9 cellular contexts compared by ENCODE assay signal in genomic region chr1:230502996-230503395, GRCh38.
"Had no signal": no experiment of that assay in that cellular context is flagged by ENCODE, and none has a peak within 500 bp of the region (broad histone marks: within the 10 kb centered on the region; RNA-seq: fewer than 3 reads in every experiment).

No MANE protein-coding gene starts in this region.

- H2AFZ ChIP-seq: GM23338 had no signal

- H3K27ac Mint-ChIP-seq: GM23338, H9, HFFc6 had no signal

- H3K4me2 ChIP-seq: GM23338 had no signal

- ATAC-seq: GM23338, K562 had no signal

- H3K4me3 ChIP-seq: GM23338, K562 had no signal

- DNase-seq: H9, HCEC 1CT, HFFc6, IMR-90 had no signal

- FAIRE-seq: H1, H54, K562 had no signal

- H3K4me3 Mint-ChIP-seq: GM23338, H9, HFFc6 had no signal

- H3K27ac ChIP-seq: HL-60 had no signal
